ENCODE assay signal across 10 cellular contexts in genomic region chr20:48298851-48299484, GRCh38.
A peak's percentile ranks its signal among the peaks of the same experiment; 100 is the strongest.
DNase-seq lines count a peak whose midpoint lies in the region; ATAC-seq, FAIRE-seq and TF ChIP-seq lines count a peak whose summit lies in the region.
"Had no signal": no experiment of that assay in that cellular context is flagged by ENCODE, and none has a peak within 500 bp of the region (broad histone marks: within the 10 kb centered on the region; RNA-seq: fewer than 3 reads in every experiment).

No MANE protein-coding gene starts in this region.

- H3K9me3 Mint-ChIP-seq in endodermal cell, result peaks cover 12% of the 10 kb centered on the region
- H3K9me3 Mint-ChIP-seq in stimulated activated naive B cell treated with anti-CD40 and anti-IgM and Interleukin-4, amounts not matched to agents 10 μg/mL and 1 μg/mL and 100 μg/mL, for 72 hours, result no peaks in the 10 kb centered on the region

- H3K4me3 ChIP-seq in endodermal cell (ENCODE audit: low read length) (no peak overlapping the region), tibial nerve (no peak overlapping the region)
- H3K4me3 ChIP-seq: lung had no signal

- no peak for FAIRE-seq in H54 (lab: Jason Lieb, UNC)

- WGBS in endodermal cell (ENCODE audit: insufficient coverage in 1 of 2, insufficient read length in 1 of 2), 2 experiments, result 88 to 94% methylated on average over 5 to 7 of the region's 7 CpGs
- 57 to 61% methylated on average over 7 of the region's 7 CpGs for WGBS in tibial nerve, 2 donors

- no peaks in the 10 kb centered on the region for H3K27me3 ChIP-seq in endodermal cell (ENCODE audit: control insufficient read depth, insufficient read depth, low read length, poor library complexity, severe bottlenecking)
- no peaks in the 10 kb centered on the region for H3K27me3 ChIP-seq in tibial nerve

- TF ChIP-seq POLR2A in H54 (IDR thresholded peaks at IDR 0.05; ENCODE audit: low read depth, low read length), result no peak
- TF ChIP-seq POLR2A in tibial nerve (IDR thresholded peaks at IDR 0.05), result no peak

- no peak overlapping the region for H3K9ac ChIP-seq in endodermal cell (ENCODE audit: extremely low read depth, low read length, poor library complexity, severe bottlenecking)

- peak; percentile 26 for DNase-seq in H54 (ENCODE audit: insufficient read length, low spot score)
- DNase-seq in NCI-H446 treated with DMSO at 0.1 percent for 48 hours (lab: John Stamatoyannopoulos, UW), result peak; percentile 100
- peak; percentile 45 for DNase-seq in endodermal cell
- peak; percentile 93 for DNase-seq in pulmonary artery endothelial cell (ENCODE audit: low read depth, low spot score)
- DNase-seq in iPS-NIHi11 (ENCODE audit: low spot score), result no peak
- no peak for DNase-seq in stimulated activated naive B cell treated with anti-CD40 and anti-IgM and Interleukin-4, amounts not matched to agents 10 μg/mL and 1 μg/mL and 100 μg/mL, for 72 hours
- DNase-seq in tibial nerve (ENCODE audit: low spot score in 2 of 2), result no peak
- DNase-seq: activated gamma-delta T cell treated with Interleukin-2 at 50 U/mL for 16 hours had no signal

- peaks cover 11% of the 10 kb centered on the region for H3K9me3 ChIP-seq in endodermal cell (ENCODE audit: control insufficient read depth, low read length)
- H3K9me3 ChIP-seq in tibial nerve, result peaks cover 0 to 5% (median 0%) of the 10 kb centered on the region in 4 donors

- H3K27ac ChIP-seq in endodermal cell (ENCODE audit: low read depth, low read length) (no peak overlapping the region), tibial nerve (no peak overlapping the region)

- H3K4me3 Mint-ChIP-seq in endodermal cell, result no peak overlapping the region
- H3K4me3 Mint-ChIP-seq in stimulated activated naive B cell treated with anti-CD40 and anti-IgM and Interleukin-4, amounts not matched to agents 10 μg/mL and 1 μg/mL and 100 μg/mL, for 72 hours, result no peak overlapping the region

- H3K27ac Mint-ChIP-seq in endodermal cell, result peak overlapping the region; percentile 44
- H3K27ac Mint-ChIP-seq in stimulated activated naive B cell treated with anti-CD40 and anti-IgM and Interleukin-4, amounts not matched to agents 10 μg/mL and 1 μg/mL and 100 μg/mL, for 72 hours, result no peak overlapping the region

- peaks cover 34% of the 10 kb centered on the region for H3K4me1 Mint-ChIP-seq in endodermal cell
- peaks cover 0 to 3% of the 10 kb centered on the region in 2 donors for H3K4me1 Mint-ChIP-seq in stimulated activated naive B cell treated with anti-CD40 and anti-IgM and Interleukin-4, amounts not matched to agents 10 μg/mL and 1 μg/mL and 100 μg/mL, for 72 hours

- no peak for ATAC-seq in stimulated activated naive B cell treated with anti-CD40 and anti-IgM and Interleukin-4, amounts not matched to agents 10 μg/mL and 1 μg/mL and 100 μg/mL, for 72 hours (replicated peaks)
- no peak for ATAC-seq in HG02759 (IDR thresholded peaks at IDR 0.05; ENCODE audit: unreplicated experiment)

- no peaks in the 10 kb centered on the region for H3K36me3 Mint-ChIP-seq in endodermal cell (ENCODE audit: low read depth)
- H3K36me3 Mint-ChIP-seq in stimulated activated naive B cell treated with anti-CD40 and anti-IgM and Interleukin-4, amounts not matched to agents 10 μg/mL and 1 μg/mL and 100 μg/mL, for 72 hours, result no peaks in the 10 kb centered on the region

- H3K4me1 ChIP-seq in endodermal cell (ENCODE audit: control insufficient read depth, insufficient read depth, low read length) (peaks cover 11% of the 10 kb centered on the region), tibial nerve (peaks cover 0 to 18% (median 3%) of the 10 kb centered on the region in 4 donors)

- no peak for TF ChIP-seq EP300 in tibial nerve (IDR thresholded peaks at IDR 0.05)

- H3K27me3 Mint-ChIP-seq in endodermal cell (ENCODE audit: insufficient read depth), result peaks cover 6% of the 10 kb centered on the region
- H3K27me3 Mint-ChIP-seq in stimulated activated naive B cell treated with anti-CD40 and anti-IgM and Interleukin-4, amounts not matched to agents 10 μg/mL and 1 μg/mL and 100 μg/mL, for 72 hours, result peaks cover 27 to 34% of the 10 kb centered on the region in 2 donors

- H3K36me3 ChIP-seq in endodermal cell (ENCODE audit: control insufficient read depth, insufficient read depth, low read length), result no peaks in the 10 kb centered on the region
- H3K36me3 ChIP-seq in tibial nerve, result no peaks in the 10 kb centered on the region

- TF ChIP-seq CTCF in endodermal cell (conservative IDR thresholded peaks at IDR 0.05), result no peak
- no peak for TF ChIP-seq CTCF in tibial nerve (IDR thresholded peaks at IDR 0.05)

Comparison
In these comparisons a context has a peak if more than half of its experiments do, and no peak if none do; other contexts are left out.
1. DNase-seq: peak in H54 (single experiment), NCI-H446 treated with DMSO at 0.1 percent for 48 hours (single experiment), endodermal cell (single experiment) and pulmonary artery endothelial cell (single experiment); none in iPS-NIHi11 (single experiment), stimulated activated naive B cell treated with anti-CD40 and anti-IgM and Interleukin-4, amounts not matched to agents 10 μg/mL and 1 μg/mL and 100 μg/mL, for 72 hours (single experiment) and tibial nerve (0 of 2).